Comparison of ENCODE assay signal across 18 cellular contexts in genomic region chr10:3955493-3955892, GRCh38.
DNase-seq lines count a peak whose midpoint lies in the region; ATAC-seq and TF ChIP-seq lines count a peak whose summit lies in the region.
"Had no signal": no experiment of that assay in that cellular context is flagged by ENCODE, and none has a peak within 500 bp of the region (broad histone marks: within the 10 kb centered on the region; RNA-seq: fewer than 3 reads in every experiment).

No MANE protein-coding gene starts in this region.

- no peaks in the 10 kb centered on the region for H3K9me3 ChIP-seq in esophagus muscularis mucosa
- no peaks in the 10 kb centered on the region for H3K9me3 ChIP-seq in trophoblast cell (ENCODE audit: insufficient read depth, low read depth, low read length)
- no peaks in the 10 kb centered on the region for H3K9me3 ChIP-seq in spleen
- no peaks in the 10 kb centered on the region for H3K9me3 ChIP-seq in osteoblast (ENCODE audit: low read depth, low read length)
- H3K9me3 ChIP-seq: left ventricle myocardium inferior, right atrium auricular region, tibial nerve had no signal

- no peak for TF ChIP-seq POLR2A in esophagus muscularis mucosa (IDR thresholded peaks at IDR 0.05; ENCODE audit: low read depth)
- no peak for TF ChIP-seq POLR2A in spleen (IDR thresholded peaks at IDR 0.05)

- TF ChIP-seq CTCF in esophagus muscularis mucosa (IDR thresholded peaks at IDR 0.05) (no peak), spleen (IDR thresholded peaks at IDR 0.05 in 8 of 11, conservative IDR thresholded peaks at IDR 0.05 in 3 of 11) (no peak), osteoblast (IDR thresholded peaks at IDR 0.05; ENCODE audit: extremely low read depth, low read depth, low read length) (no peak)

- ATAC-seq in GM21717 (IDR thresholded peaks at IDR 0.05; ENCODE audit: unreplicated experiment), result no peak
- ATAC-seq: HCT116, T-helper 17 cell had no signal

- no peak overlapping the region for H3K18ac ChIP-seq in trophoblast cell (ENCODE audit: low read length)

- peak; percentile 95 for DNase-seq in NCI-H146 treated with DMSO at 0.1 percent for 48 hours (lab: John Stamatoyannopoulos, UW; ENCODE audit: unreplicated experiment)
- DNase-seq in esophagus muscularis mucosa (ENCODE audit: extremely low spot score), result peak; percentile 79
- peak in 1 of 2 donors; percentile 17 for DNase-seq in trophoblast cell
- no peak for DNase-seq in spleen
- no peak for DNase-seq in osteoblast (ENCODE audit: insufficient read length, low spot score, missing footprints)
- DNase-seq: activated CD4-positive, alpha-beta T cell treated with anti-CD3 and anti-CD28 coated beads, Interleukin-2, amount 10 ng/mL, durations not matched to agents 24 days and 14 days; activated T-cell treated with anti-CD3 and anti-CD28 coated beads, Interleukin-2, amount 50 U/mL, for 1 hour; C1 segment of cervical spinal cord; DMS79 treated with DMSO at 0.1 percent for 48 hours; erythroblast; left ventricle myocardium inferior; NCI-H226; T-helper 17 cell had no signal

- TF ChIP-seq EP300 in esophagus muscularis mucosa (IDR thresholded peaks at IDR 0.05), result no peak

- H3K79me2 ChIP-seq in trophoblast cell (ENCODE audit: control insufficient read depth, insufficient read depth, low read length, poor library complexity) (no peaks in the 10 kb centered on the region), osteoblast (ENCODE audit: insufficient read depth, low read length) (no peaks in the 10 kb centered on the region)

- peaks cover 7% of the 10 kb centered on the region for H3K79me1 ChIP-seq in trophoblast cell (ENCODE audit: low read length)

- WGBS in esophagus muscularis mucosa, result 78% methylated on average over 13 of the region's 13 CpGs
- no CpG with 5 or more reads among the region's 13 CpGs for WGBS in trophoblast cell (ENCODE audit: extremely low coverage, insufficient coverage, insufficient read length)
- 89 to 96% (median 89%) methylated on average over 13 of the region's 13 CpGs for WGBS in spleen, 5 donors

- H2AK5ac ChIP-seq in trophoblast cell (ENCODE audit: low read length), result no peak overlapping the region

- H2AFZ ChIP-seq in trophoblast cell (ENCODE audit: insufficient read depth, low read length, poor library complexity), result peak overlapping the region; percentile 45
- H2AFZ ChIP-seq in osteoblast (ENCODE audit: low read length), result no peak overlapping the region

- H4K20me1 ChIP-seq in osteoblast (ENCODE audit: insufficient read depth, low read length), result no peaks in the 10 kb centered on the region

- no peak overlapping the region for H3K4me3 ChIP-seq in esophagus muscularis mucosa
- H3K4me3 ChIP-seq in trophoblast cell (ENCODE audit: low read depth, low read length), result no peak overlapping the region
- H3K4me3 ChIP-seq in spleen, result no peak overlapping the region
- no peak overlapping the region for H3K4me3 ChIP-seq in osteoblast (ENCODE audit: insufficient read depth, low read length)
- H3K4me3 ChIP-seq: left ventricle myocardium inferior, right atrium auricular region, tibial nerve had no signal

- no peak overlapping the region for H2BK5ac ChIP-seq in trophoblast cell (ENCODE audit: low read depth, low read length, poor library complexity)

- H3K27ac ChIP-seq in esophagus muscularis mucosa (replicated peaks in 1 of 4) (no peak overlapping the region), trophoblast cell (ENCODE audit: low read depth, low read length) (peak overlapping the region; percentile 5), spleen (no peak overlapping the region), osteoblast (ENCODE audit: low read depth, low read length) (no peak overlapping the region)
- H3K27ac ChIP-seq: right atrium auricular region, tibial nerve had no signal

- H3K4me1 ChIP-seq in esophagus muscularis mucosa, result no peaks in the 10 kb centered on the region
- peaks cover 5 to 7% of the 10 kb centered on the region in 2 experiments for H3K4me1 ChIP-seq in trophoblast cell (ENCODE audit: control insufficient read depth in 1 of 2, insufficient read depth in 2 of 2, low read length in 2 of 2)
- peaks cover under 1 to 19% (median 10%) of the 10 kb centered on the region in 6 donors for H3K4me1 ChIP-seq in spleen
- no peaks in the 10 kb centered on the region for H3K4me1 ChIP-seq in osteoblast (ENCODE audit: insufficient read depth, low read length)

- no peak overlapping the region for H4K8ac ChIP-seq in trophoblast cell (ENCODE audit: low read depth, low read length)

- no peak overlapping the region for H3K9ac ChIP-seq in trophoblast cell (ENCODE audit: low read length)

- no peak overlapping the region for H3K4me2 ChIP-seq in trophoblast cell (ENCODE audit: low read length)
- no peak overlapping the region for H3K4me2 ChIP-seq in osteoblast (ENCODE audit: insufficient read depth, low read length)

- H3K23ac ChIP-seq in trophoblast cell (ENCODE audit: low read length), result no peak overlapping the region

- no peak overlapping the region for H3K4ac ChIP-seq in trophoblast cell (ENCODE audit: low read depth, low read length)

- H4K12ac ChIP-seq in trophoblast cell (ENCODE audit: low read depth, low read length), result no peak overlapping the region

- H3K27me3 ChIP-seq in esophagus muscularis mucosa (no peaks in the 10 kb centered on the region), trophoblast cell (ENCODE audit: insufficient read depth, low read length) (no peaks in the 10 kb centered on the region), spleen (replicated peaks in 1 of 7) (no peaks in the 10 kb centered on the region), osteoblast (ENCODE audit: insufficient read depth, low read length) (no peaks in the 10 kb centered on the region)
- H3K27me3 ChIP-seq: right atrium auricular region, tibial nerve had no signal

- H2BK12ac ChIP-seq in trophoblast cell (ENCODE audit: low read length), result peak overlapping the region; percentile 44

- intact Hi-C loops in esophagus muscularis mucosa (cut with DNase I) (no loop called here), spleen (cut with DNase I; ENCODE audit: low total_unique reads) (no loop called here)

- no peak overlapping the region for H3K14ac ChIP-seq in trophoblast cell (ENCODE audit: low read length)

- peak overlapping the region; percentile 19 for H4K91ac ChIP-seq in trophoblast cell (ENCODE audit: low read depth, low read length)

- H3K36me3 ChIP-seq in esophagus muscularis mucosa, result no peaks in the 10 kb centered on the region
- H3K36me3 ChIP-seq in trophoblast cell (ENCODE audit: control insufficient read depth in 1 of 2, insufficient read depth in 2 of 2, low read length in 2 of 2), result no peaks in the 10 kb centered on the region
- no peaks in the 10 kb centered on the region for H3K36me3 ChIP-seq in spleen
- no peaks in the 10 kb centered on the region for H3K36me3 ChIP-seq in osteoblast (ENCODE audit: insufficient read depth, low read length)
- H3K36me3 ChIP-seq: left ventricle myocardium inferior, right atrium auricular region, tibial nerve had no signal

- H2BK120ac ChIP-seq in trophoblast cell (ENCODE audit: insufficient read depth, low read length, poor library complexity), result no peak overlapping the region

TF ChIP-seq in PFSK-1, 5 proteins besides CTCF, POLR2A, EP300 and RAD21:
- TF ChIP-seq TAF1 (IDR thresholded peaks at IDR 0.05; ENCODE audit: borderline replicate concordance, insufficient read depth, low read length), result no peak
- no peak for TF ChIP-seq POLR2AphosphoS5 (IDR thresholded peaks at IDR 0.05; ENCODE audit: low read depth, low read length)
- TF ChIP-seq SIN3A (IDR thresholded peaks at IDR 0.05; ENCODE audit: borderline replicate concordance, insufficient read depth, low read length), result no peak
- TF ChIP-seq REST (IDR thresholded peaks at IDR 0.05; ENCODE audit: insufficient read depth in 1 of 2, low read depth in 2 of 2, low read length in 2 of 2), result peak; percentile 79 to 88
TF ChIP-seq in PFSK-1: peak in this region for 1.

Comparison
In these comparisons a context has a peak if more than half of its experiments do, and no peak if none do; other contexts are left out.
1. DNase-seq: peak in NCI-H146 treated with DMSO at 0.1 percent for 48 hours (single experiment) and esophagus muscularis mucosa (single experiment); none in spleen (single experiment) and osteoblast (single experiment).